In genomic region chr3:54120657-54121403, GRCh38 we compare ENCODE assay signal across 8 cellular contexts. TPM values are rescaled to one million over a fixed set of nuclear protein-coding genes. Genes with fewer than 3 reads are reported as not detected.
A peak's percentile ranks its signal among the peaks of the same experiment; 100 is the strongest.
DNase-seq lines count a peak whose midpoint lies in the region; ATAC-seq, FAIRE-seq and TF ChIP-seq lines count a peak whose summit lies in the region.

No MANE protein-coding gene starts in this region.

- H3K27ac ChIP-seq in SU-DHL-6 (ENCODE audit: low read depth, low read length): peak overlapping the region; percentile 63
- H3K27ac ChIP-seq in left lung: no peak overlapping the region
- no peak overlapping the region for H3K27ac ChIP-seq in A673 (ENCODE audit: low read depth, low read length, poor library complexity, severe bottlenecking)
- no peak overlapping the region for H3K27ac ChIP-seq in HepG2 (ENCODE audit: extremely low read length, insufficient read depth, low read length)

- no peaks in the 10 kb centered on the region for H3K27me3 ChIP-seq in SU-DHL-6 (ENCODE audit: low read length)
- peaks cover 45 to 91% of the 10 kb centered on the region in 2 donors for H3K27me3 ChIP-seq in left lung
- H3K27me3 ChIP-seq in A673 (replicated peaks; ENCODE audit: insufficient read depth, low read depth, low read length, poor library complexity): peaks cover 46% of the 10 kb centered on the region
- peaks cover 2 to 40% of the 10 kb centered on the region in 2 experiments; a peak in 4 of 5 replicates for H3K27me3 ChIP-seq in HepG2 (ENCODE audit: control insufficient read depth in 1 of 2, insufficient read depth in 2 of 2, low read length in 2 of 2)

- CTCF ChIA-PET in HEK293T (lab: Yijun Ruan, JAX) (no interaction called here), A673 (lab: Charles Lee) (no interaction called here), HepG2 (lab: Yijun Ruan, JAX; ENCODE audit: low intra/inter-chr PET ratio, low total read pairs) (no interaction called here)

- peak; percentile 47 for ATAC-seq in left lung
- ATAC-seq in HepG2: no peak; the same call in 2 of the 3 replicates
- no peak for ATAC-seq in HG02840 (IDR thresholded peaks at IDR 0.05; ENCODE audit: low FRiP score, unreplicated experiment)

- H3F3A ChIP-seq in SU-DHL-6 (ENCODE audit: insufficient read depth): no peaks in the 10 kb centered on the region

- no peaks in the 10 kb centered on the region for H3K36me3 ChIP-seq in SU-DHL-6 (ENCODE audit: low read length)
- no peaks in the 10 kb centered on the region for H3K36me3 ChIP-seq in left lung
- H3K36me3 ChIP-seq in A673 (ENCODE audit: insufficient read depth, low read length, poor library complexity, severe bottlenecking): no peaks in the 10 kb centered on the region
- H3K36me3 ChIP-seq in HepG2 (replicated peaks in 1 of 2; ENCODE audit: control insufficient read depth in 1 of 2, insufficient read depth in 2 of 2, low read length in 2 of 2): no peaks in the 10 kb centered on the region

- no peaks in the 10 kb centered on the region for H3K79me2 ChIP-seq in SU-DHL-6 (ENCODE audit: insufficient read depth, low read length)
- H3K79me2 ChIP-seq in HepG2 (ENCODE audit: insufficient read depth, low read length): no peaks in the 10 kb centered on the region

- TF ChIP-seq RAD21 in HepG2 (CRISPR knock-in tag; IDR thresholded peaks at IDR 0.05): no peak

- H3K9me3 ChIP-seq in SU-DHL-6 (ENCODE audit: insufficient read depth, low read length) (no peaks in the 10 kb centered on the region), left lung (no peaks in the 10 kb centered on the region), A673 (ENCODE audit: low read depth, low read length, poor library complexity, severe bottlenecking) (no peaks in the 10 kb centered on the region), HepG2 (ENCODE audit: low read length) (no peaks in the 10 kb centered on the region)

- POLR2A ChIA-PET in HEK293T (lab: Yijun Ruan, JAX): no interaction called here
- POLR2A ChIA-PET in A673 (lab: Charles Lee; ENCODE audit: low non-redundant PET): no interaction called here
- POLR2A ChIA-PET in HepG2 (lab: Yijun Ruan, JAX): no interaction called here

- H3K4me1 ChIP-seq in left lung (peaks cover 0 to 12% of the 10 kb centered on the region in 2 donors), A673 (ENCODE audit: insufficient read depth, low read length, poor library complexity, severe bottlenecking) (no peaks in the 10 kb centered on the region), HepG2 (ENCODE audit: insufficient read depth, low read length) (no peaks in the 10 kb centered on the region)

- H2AFZ ChIP-seq in SU-DHL-6 (ENCODE audit: low read depth, low read length, severe bottlenecking) (peak overlapping the region; percentile 87), HepG2 (ENCODE audit: low read length) (no peak overlapping the region)

- BruUV-seq in A673 (replicated peaks; lab: Mats Ljungman, UMichigan) (no TSS peak), HepG2 (replicated peaks; lab: Mats Ljungman, UMichigan) (no TSS peak)

- intact Hi-C loops in left lung (cut with DNase I) (no loop called here), A673 (cut with micrococcal nuclease; ENCODE audit: unreplicated experiment) (no loop called here), HepG2 (cut with micrococcal nuclease; ENCODE audit: unreplicated experiment) (no loop called here)

- TF ChIP-seq EP300 in HepG2 (IDR thresholded peaks at IDR 0.05; ENCODE audit: low read depth in 2 of 2, low read length in 2 of 2) (no peak), HepG2 (CRISPR knock-in tag; IDR thresholded peaks at IDR 0.05; ENCODE audit: borderline replicate concordance) (no peak)

- no peaks in the 10 kb centered on the region for H3K9me2 ChIP-seq in SU-DHL-6 (replicated peaks; ENCODE audit: insufficient read depth, low read length)

- TF ChIP-seq CTCF in SU-DHL-6 (IDR thresholded peaks at IDR 0.05; ENCODE audit: insufficient read depth, low read length, poor library complexity, severe bottlenecking) (no peak), left lung (IDR thresholded peaks at IDR 0.05) (no peak), A673 (conservative IDR thresholded peaks at IDR 0.05; ENCODE audit: low read depth, low read length) (no peak), HepG2 (CRISPR knock-in tag; IDR thresholded peaks at IDR 0.05) (no peak)

- FAIRE-seq in HepG2 (lab: Jason Lieb, UNC): no peak

- in situ Hi-C loops in HepG2 (cut with HindIII; ENCODE audit: extremely low pct_ligation_motif_present, low pct_unique_long_range_greater_than_20kb): no loop called here

- 20% methylated on average over 11 of the region's 45 CpGs for WGBS in HepG2 (ENCODE audit: low lambda C conversion rate)

- DNase-seq in ELF-1 (ENCODE audit: low read depth, low spot score) (peak; percentile 70), HEK293T (ENCODE audit: extremely low spot score) (peak; percentile 29), left lung (peak in 1 of 2 donors; percentile 76), A673 (ENCODE audit: low spot score) (no peak), HepG2 (ENCODE audit: low spot score) (no peak), erythroblast (lab: John Stamatoyannopoulos, UW) (no peak)

- H3K4me3 ChIP-seq in SU-DHL-6 (ENCODE audit: insufficient read depth, low read length, poor library complexity, severe bottlenecking) (peak overlapping the region; percentile 62), left lung (peak overlapping the region; percentile 34 to 43), A673 (ENCODE audit: low read depth, low read length, poor library complexity, severe bottlenecking) (no peak overlapping the region), HepG2 (replicated peaks in 1 of 3; ENCODE audit: insufficient read depth in 1 of 3, low read depth in 2 of 3, low read length in 3 of 3) (no peak overlapping the region)

- peak overlapping the region; percentile 71 for H3K9ac ChIP-seq in SU-DHL-6 (ENCODE audit: low read length)
- no peak overlapping the region for H3K9ac ChIP-seq in HepG2 (ENCODE audit: insufficient read depth, low read depth, low read length)

- TF ChIP-seq POLR2A in HepG2 (IDR thresholded peaks at IDR 0.05; ENCODE audit: insufficient read depth in 1 of 2, low read depth in 2 of 2, low read length in 2 of 2) (no peak), erythroblast (IDR thresholded peaks at IDR 0.05; ENCODE audit: low read length) (no peak)

- no peaks in the 10 kb centered on the region for H4K20me1 ChIP-seq in SU-DHL-6 (ENCODE audit: low read depth, low read length)
- H4K20me1 ChIP-seq in HepG2 (ENCODE audit: insufficient read depth, low read length): no peaks in the 10 kb centered on the region

- peak overlapping the region; percentile 84 for H3K4me2 ChIP-seq in SU-DHL-6 (ENCODE audit: low read depth, low read length, poor library complexity, severe bottlenecking)
- H3K4me2 ChIP-seq in HepG2 (ENCODE audit: low read depth, low read length): no peak overlapping the region

TF ChIP-seq in HEK293T, 16 proteins besides CTCF, POLR2A, EP300 and RAD21:
- no peak for TF ChIP-seq HDGF (IDR thresholded peaks at IDR 0.05; ENCODE audit: borderline replicate concordance)
- TF ChIP-seq ZNF384 (IDR thresholded peaks at IDR 0.05): no peak
- TF ChIP-seq TARDBP (IDR thresholded peaks at IDR 0.05): no peak
- TF ChIP-seq ARNT (IDR thresholded peaks at IDR 0.05): no peak
- TF ChIP-seq ELF4 (IDR thresholded peaks at IDR 0.05): no peak
- no peak for TF ChIP-seq SUZ12 (IDR thresholded peaks at IDR 0.05)

TF ChIP-seq in HepG2, 621 proteins besides CTCF, POLR2A, EP300 and RAD21 (continues in another document):
- TF ChIP-seq EEA1 (CRISPR knock-in tag; IDR thresholded peaks at IDR 0.05; ENCODE audit: borderline replicate concordance): no peak

RNA-seq across cellular contexts. Expression of gene CACNA2D3, which starts 1.5 kb away (rescaled TPM):
- total RNA-seq in left lung (1 to 10 TPM; 1.4 to 2.7 TPM), A673 (2021) (not detected in 2 replicates), HepG2 (2016; rRNA removed; fragmentation: Illumina TruSeq; extraction: Trizol) (not detected in 2 replicates)
- total RNA-seq in HepG2 (2016; cell fraction: cytosol; rRNA removed; fragmentation: Illumina TruSeq; extraction: Trizol; ENCODE audit: low read depth): not detected in 2 replicates
- total RNA-seq in HepG2 (2016; cell fraction: insoluble cytoplasmic fraction; rRNA removed; fragmentation: Illumina TruSeq; extraction: Trizol): not detected in 2 replicates
- not detected in 2 replicates for total RNA-seq in HepG2 (2016; cell fraction: membrane; rRNA removed; fragmentation: Illumina TruSeq; extraction: Trizol)
- total RNA-seq in HepG2 (2016; cell fraction: nucleus; rRNA removed; fragmentation: Illumina TruSeq; extraction: Trizol): not detected in 2 replicates
- 0.01 TPM in 1 of 2 replicates, not detected in the other for polyA plus RNA-seq in HepG2 (2011; rRNA removed)
- not detected in 2 replicates for polyA plus RNA-seq in HepG2 (2011; cell fraction: cytosol; rRNA removed)
- polyA plus RNA-seq in HepG2 (2011; cell fraction: nucleus; rRNA removed): not detected in 2 replicates
- not detected in 2 replicates for polyA plus RNA-seq in HepG2 (2012)
- polyA plus RNA-seq in HepG2 (2016; cell fraction: cytosol; fragmentation: Illumina TruSeq; extraction: Trizol; ENCODE audit: low read depth): not detected in 2 replicates
- polyA plus RNA-seq in HepG2 (2016; cell fraction: insoluble cytoplasmic fraction; fragmentation: Illumina TruSeq; extraction: Trizol; ENCODE audit: low read depth): not detected in 2 replicates
- not detected in 2 replicates for polyA plus RNA-seq in HepG2 (2016; cell fraction: membrane; fragmentation: Illumina TruSeq; extraction: Trizol; ENCODE audit: low read depth)
- not detected in 2 replicates for polyA plus RNA-seq in HepG2 (2016; cell fraction: nucleus; fragmentation: Illumina TruSeq; extraction: Trizol; ENCODE audit: insufficient read depth, low read depth)
- 8.9 TPM in 1 of 2 replicates, not detected in the other for polyA minus RNA-seq in HepG2 (2011; rRNA and poly(A)+ RNA removed; ENCODE audit: low replicate concordance)
- polyA minus RNA-seq in HepG2 (2011; cell fraction: cytosol; rRNA and poly(A)+ RNA removed): not detected in 2 replicates
- not detected in 2 replicates for polyA minus RNA-seq in HepG2 (2011; cell fraction: nucleus; rRNA and poly(A)+ RNA removed)

Comparison
In these comparisons a context has a peak if more than half of its experiments do, and no peak if none do; other contexts are left out.
1. DNase-seq: peak in ELF-1 (single experiment) and HEK293T (single experiment); none in A673 (single experiment), HepG2 (single experiment) and erythroblast (0 of 2).
2. H3K4me3 ChIP-seq: peak in SU-DHL-6 (single experiment) and left lung (2 of 2); none in A673 (single experiment) and HepG2 (0 of 3).